ENCODE assay signal across 2 cellular contexts in genomic region chrX:46580613-46581012, GRCh38.
A peak's percentile ranks its signal among the peaks of the same experiment; 100 is the strongest.
TF ChIP-seq lines count a peak whose summit lies in the region.

No MANE protein-coding gene starts in this region.

TF ChIP-seq in GM12878, 131 proteins besides CTCF, POLR2A, EP300 and RAD21 (continues in another document):
- TF ChIP-seq CBFB (IDR thresholded peaks at IDR 0.05; ENCODE audit: low read depth) (no peak), ZNF687 (IDR thresholded peaks at IDR 0.05) (no peak), LARP7 (IDR thresholded peaks at IDR 0.05) (no peak), BACH1 (IDR thresholded peaks at IDR 0.05; ENCODE audit: borderline replicate concordance) (no peak), MEF2A (IDR thresholded peaks at IDR 0.05; ENCODE audit: insufficient read depth, low read depth, low read length) (no peak), CREM (IDR thresholded peaks at IDR 0.05; ENCODE audit: low read depth) (peak; percentile 51; the same call in 1 of the 2 replicates), NRF1 (conservative IDR thresholded peaks at IDR 0.05; ENCODE audit: low read depth, low read length) (no peak), CHD1 (IDR thresholded peaks at IDR 0.05; ENCODE audit: low read depth, low read length) (no peak), MYB (IDR thresholded peaks at IDR 0.05; ENCODE audit: borderline replicate concordance, low read depth, low read length) (no peak), SIX5 (IDR thresholded peaks at IDR 0.05; ENCODE audit: low read depth, low read length, severe bottlenecking) (no peak), RBBP5 (conservative IDR thresholded peaks at IDR 0.05) (no peak), BMI1 (IDR thresholded peaks at IDR 0.05; ENCODE audit: borderline replicate concordance) (no peak), SP1 (IDR thresholded peaks at IDR 0.05; ENCODE audit: low read depth, low read length) (no peak), BHLHE40 (IDR thresholded peaks at IDR 0.05; ENCODE audit: borderline replicate concordance in 1 of 2, low read depth in 2 of 2, low read length in 1 of 2) (no peak), ZNF622 (IDR thresholded peaks at IDR 0.05) (no peak), ZBED1 (IDR thresholded peaks at IDR 0.05; ENCODE audit: borderline replicate concordance) (no peak), TARDBP (IDR thresholded peaks at IDR 0.05; ENCODE audit: borderline replicate concordance) (no peak), ZBTB40 (IDR thresholded peaks at IDR 0.05; ENCODE audit: borderline replicate concordance) (no peak), YBX1 (IDR thresholded peaks at IDR 0.05) (no peak)
- TF ChIP-seq, protein P1, sequence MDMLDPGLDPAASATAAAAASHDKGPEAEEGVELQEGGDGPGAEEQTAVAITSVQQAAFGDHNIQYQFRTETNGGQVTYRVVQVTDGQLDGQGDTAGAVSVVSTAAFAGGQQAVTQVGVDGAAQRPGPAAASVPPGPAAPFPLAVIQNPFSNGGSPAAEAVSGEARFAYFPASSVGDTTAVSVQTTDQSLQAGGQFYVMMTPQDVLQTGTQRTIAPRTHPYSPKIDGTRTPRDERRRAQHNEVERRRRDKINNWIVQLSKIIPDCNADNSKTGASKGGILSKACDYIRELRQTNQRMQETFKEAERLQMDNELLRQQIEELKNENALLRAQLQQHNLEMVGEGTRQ (IDR thresholded peaks at IDR 0.05; ENCODE audit: borderline replicate concordance, low read depth, low read length) = no peak

TF ChIP-seq in SK-N-SH treated with all-trans-retinoic acid at 6 μM for 48 hours, 23 proteins besides CTCF, POLR2A, EP300 and RAD21:
- TF ChIP-seq BACH2 (CRISPR knock-in tag; IDR thresholded peaks at IDR 0.05; ENCODE audit: borderline replicate concordance) (no peak), RARB (CRISPR knock-in tag; IDR thresholded peaks at IDR 0.05) (no peak), ESRRG (CRISPR knock-in tag; IDR thresholded peaks at IDR 0.05) (no peak), OSR1 (CRISPR knock-in tag; IDR thresholded peaks at IDR 0.05) (no peak), ARNTL (CRISPR knock-in tag; IDR thresholded peaks at IDR 0.05; ENCODE audit: borderline replicate concordance, low read depth) (no peak), TOX (CRISPR knock-in tag; IDR thresholded peaks at IDR 0.05; ENCODE audit: borderline replicate concordance) (no peak), CSRNP3 (CRISPR knock-in tag; IDR thresholded peaks at IDR 0.05) (no peak), SNAI2 (CRISPR knock-in tag; IDR thresholded peaks at IDR 0.05) (no peak), ZNF70 (CRISPR knock-in tag; IDR thresholded peaks at IDR 0.05) (no peak), GLIS3 (CRISPR knock-in tag; IDR thresholded peaks at IDR 0.05) (no peak), ZC3H10 (CRISPR knock-in tag; IDR thresholded peaks at IDR 0.05) (no peak), CSDC2 (CRISPR knock-in tag; IDR thresholded peaks at IDR 0.05) (no peak), PPARA (CRISPR knock-in tag; IDR thresholded peaks at IDR 0.05; ENCODE audit: borderline replicate concordance) (no peak), ZFP3 (CRISPR knock-in tag; IDR thresholded peaks at IDR 0.05) (no peak), POU6F1 (CRISPR knock-in tag; IDR thresholded peaks at IDR 0.05; ENCODE audit: borderline replicate concordance, low read depth) (no peak)
- TF ChIP-seq, protein P2, sequence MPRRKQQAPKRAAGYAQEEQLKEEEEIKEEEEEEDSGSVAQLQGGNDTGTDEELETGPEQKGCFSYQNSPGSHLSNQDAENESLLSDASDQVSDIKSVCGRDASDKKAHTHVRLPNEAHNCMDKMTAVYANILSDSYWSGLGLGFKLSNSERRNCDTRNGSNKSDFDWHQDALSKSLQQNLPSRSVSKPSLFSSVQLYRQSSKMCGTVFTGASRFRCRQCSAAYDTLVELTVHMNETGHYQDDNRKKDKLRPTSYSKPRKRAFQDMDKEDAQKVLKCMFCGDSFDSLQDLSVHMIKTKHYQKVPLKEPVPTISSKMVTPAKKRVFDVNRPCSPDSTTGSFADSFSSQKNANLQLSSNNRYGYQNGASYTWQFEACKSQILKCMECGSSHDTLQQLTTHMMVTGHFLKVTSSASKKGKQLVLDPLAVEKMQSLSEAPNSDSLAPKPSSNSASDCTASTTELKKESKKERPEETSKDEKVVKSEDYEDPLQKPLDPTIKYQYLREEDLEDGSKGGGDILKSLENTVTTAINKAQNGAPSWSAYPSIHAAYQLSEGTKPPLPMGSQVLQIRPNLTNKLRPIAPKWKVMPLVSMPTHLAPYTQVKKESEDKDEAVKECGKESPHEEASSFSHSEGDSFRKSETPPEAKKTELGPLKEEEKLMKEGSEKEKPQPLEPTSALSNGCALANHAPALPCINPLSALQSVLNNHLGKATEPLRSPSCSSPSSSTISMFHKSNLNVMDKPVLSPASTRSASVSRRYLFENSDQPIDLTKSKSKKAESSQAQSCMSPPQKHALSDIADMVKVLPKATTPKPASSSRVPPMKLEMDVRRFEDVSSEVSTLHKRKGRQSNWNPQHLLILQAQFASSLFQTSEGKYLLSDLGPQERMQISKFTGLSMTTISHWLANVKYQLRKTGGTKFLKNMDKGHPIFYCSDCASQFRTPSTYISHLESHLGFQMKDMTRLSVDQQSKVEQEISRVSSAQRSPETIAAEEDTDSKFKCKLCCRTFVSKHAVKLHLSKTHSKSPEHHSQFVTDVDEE (CRISPR knock-in tag; IDR thresholded peaks at IDR 0.05) = no peak
- TF ChIP-seq, protein P3, sequence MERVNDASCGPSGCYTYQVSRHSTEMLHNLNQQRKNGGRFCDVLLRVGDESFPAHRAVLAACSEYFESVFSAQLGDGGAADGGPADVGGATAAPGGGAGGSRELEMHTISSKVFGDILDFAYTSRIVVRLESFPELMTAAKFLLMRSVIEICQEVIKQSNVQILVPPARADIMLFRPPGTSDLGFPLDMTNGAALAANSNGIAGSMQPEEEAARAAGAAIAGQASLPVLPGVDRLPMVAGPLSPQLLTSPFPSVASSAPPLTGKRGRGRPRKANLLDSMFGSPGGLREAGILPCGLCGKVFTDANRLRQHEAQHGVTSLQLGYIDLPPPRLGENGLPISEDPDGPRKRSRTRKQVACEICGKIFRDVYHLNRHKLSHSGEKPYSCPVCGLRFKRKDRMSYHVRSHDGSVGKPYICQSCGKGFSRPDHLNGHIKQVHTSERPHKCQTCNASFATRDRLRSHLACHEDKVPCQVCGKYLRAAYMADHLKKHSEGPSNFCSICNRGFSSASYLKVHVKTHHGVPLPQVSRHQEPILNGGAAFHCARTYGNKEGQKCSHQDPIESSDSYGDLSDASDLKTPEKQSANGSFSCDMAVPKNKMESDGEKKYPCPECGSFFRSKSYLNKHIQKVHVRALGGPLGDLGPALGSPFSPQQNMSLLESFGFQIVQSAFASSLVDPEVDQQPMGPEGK (CRISPR knock-in tag; IDR thresholded peaks at IDR 0.05; ENCODE audit: borderline replicate concordance) = no peak
- TF ChIP-seq, protein P4, sequence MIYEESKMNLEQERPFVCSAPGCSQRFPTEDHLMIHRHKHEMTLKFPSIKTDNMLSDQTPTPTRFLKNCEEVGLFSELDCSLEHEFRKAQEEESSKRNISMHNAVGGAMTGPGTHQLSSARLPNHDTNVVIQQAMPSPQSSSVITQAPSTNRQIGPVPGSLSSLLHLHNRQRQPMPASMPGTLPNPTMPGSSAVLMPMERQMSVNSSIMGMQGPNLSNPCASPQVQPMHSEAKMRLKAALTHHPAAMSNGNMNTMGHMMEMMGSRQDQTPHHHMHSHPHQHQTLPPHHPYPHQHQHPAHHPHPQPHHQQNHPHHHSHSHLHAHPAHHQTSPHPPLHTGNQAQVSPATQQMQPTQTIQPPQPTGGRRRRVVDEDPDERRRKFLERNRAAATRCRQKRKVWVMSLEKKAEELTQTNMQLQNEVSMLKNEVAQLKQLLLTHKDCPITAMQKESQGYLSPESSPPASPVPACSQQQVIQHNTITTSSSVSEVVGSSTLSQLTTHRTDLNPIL (CRISPR knock-in tag; IDR thresholded peaks at IDR 0.05; ENCODE audit: low read depth) = no peak
TF ChIP-seq in SK-N-SH treated with all-trans-retinoic acid at 6 μM for 48 hours: peak in this region for 0.
